20 cellular contexts compared by ENCODE assay signal in the genomic region with DNA sequence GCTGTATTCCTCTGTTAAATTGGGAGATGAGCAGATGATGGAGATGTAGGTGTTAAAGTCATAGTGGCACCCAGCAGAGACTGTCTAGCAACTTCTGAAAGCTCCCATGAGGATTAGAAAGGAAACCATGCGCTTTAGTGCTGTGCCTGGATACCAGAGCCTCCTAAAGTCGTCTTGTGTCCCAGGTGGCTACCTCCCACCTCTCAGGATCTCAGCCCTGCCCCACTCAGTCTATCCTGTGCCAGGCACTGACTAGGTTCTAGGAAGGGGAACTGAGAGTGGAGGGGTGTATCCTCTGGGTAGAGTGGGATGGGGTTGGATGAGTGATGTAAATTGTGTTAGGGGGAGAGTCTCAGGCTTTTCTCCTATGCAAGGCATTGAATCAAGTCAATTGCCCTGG.
DNase-seq lines count a peak whose midpoint lies in the region; TF ChIP-seq lines count a peak whose summit lies in the region.
"Had no signal": no experiment of that assay in that cellular context is flagged by ENCODE, and none has a peak within 500 bp of the region (broad histone marks: within the 10 kb centered on the region; RNA-seq: fewer than 3 reads in every experiment).

No MANE protein-coding gene starts in this region.

- H3K9ac ChIP-seq in H9 (ENCODE audit: extremely low read depth, insufficient read length, low read length) (no peak overlapping the region), colonic mucosa (ENCODE audit: low read depth in 2 of 2, low read length in 2 of 2) (peak overlapping the region; percentile 27 to 75)

- H3K4me2 ChIP-seq in H9 (ENCODE audit: insufficient read depth, insufficient read length, low read length) = no peak overlapping the region

- H3K79me1 ChIP-seq in H9 (ENCODE audit: insufficient read depth, low read depth, low read length, poor library complexity, severe bottlenecking) = no peaks in the 10 kb centered on the region

- no peaks in the 10 kb centered on the region for H3K27me3 Mint-ChIP-seq in H9 (ENCODE audit: low read depth)
- peaks cover 3% of the 10 kb centered on the region for H3K27me3 Mint-ChIP-seq in nephron progenitor cell (ENCODE audit: low read depth, poor library complexity)
- no peaks in the 10 kb centered on the region for H3K27me3 Mint-ChIP-seq in activated naive CD8-positive, alpha-beta T cell treated with anti-CD3 and anti-CD28 coated beads for 36 hours
- H3K27me3 Mint-ChIP-seq: progenitor cell of endocrine pancreas had no signal

- H3K36me3 Mint-ChIP-seq in H9 (ENCODE audit: insufficient read depth in 1 of 3, low read depth in 3 of 3) = peaks cover 10 to 14% (median 13%) of the 10 kb centered on the region in 3 experiments
- peaks cover 29% of the 10 kb centered on the region for H3K36me3 Mint-ChIP-seq in nephron progenitor cell (ENCODE audit: low read depth)
- H3K36me3 Mint-ChIP-seq in activated naive CD8-positive, alpha-beta T cell treated with anti-CD3 and anti-CD28 coated beads for 36 hours = no peaks in the 10 kb centered on the region
- H3K36me3 Mint-ChIP-seq: CD8-positive, alpha-beta memory T cell; natural killer cell treated with Interleukin-12 subunit alpha and Interleukin-12 subunit beta and Interleukin-15 and Interleukin-18, amount 100 ng/mL, for 72 hours had no signal

- H3K9me3 ChIP-seq in H9 (ENCODE audit: control insufficient read depth, low read depth, low read length) = no peaks in the 10 kb centered on the region
- no peaks in the 10 kb centered on the region for H3K9me3 ChIP-seq in colonic mucosa

- H3K23me2 ChIP-seq in H9 (ENCODE audit: insufficient read length, low read depth, low read length, poor library complexity, severe bottlenecking) = no peaks in the 10 kb centered on the region

- peak overlapping the region; percentile 61 for H3K27ac ChIP-seq in 22Rv1
- no peak overlapping the region for H3K27ac ChIP-seq in H9 (ENCODE audit: insufficient read length, low read depth, low read length)
- H3K27ac ChIP-seq in colonic mucosa = peak overlapping the region; percentile 82

- no CpG with 5 or more reads among the region's 2 CpGs for WGBS in H9 (ENCODE audit: extremely low coverage, insufficient read length, low lambda C conversion rate)
- WGBS in lower leg skin, 2 donors = 56 to 73% methylated on average over 2 of the region's 2 CpGs

- no peak overlapping the region for H3K4me3 Mint-ChIP-seq in H9
- no peak overlapping the region for H3K4me3 Mint-ChIP-seq in nephron progenitor cell
- H3K4me3 Mint-ChIP-seq in activated naive CD8-positive, alpha-beta T cell treated with anti-CD3 and anti-CD28 coated beads for 36 hours = no peak overlapping the region
- H3K4me3 Mint-ChIP-seq: CD8-positive, alpha-beta memory T cell; natural killer cell treated with Interleukin-12 subunit alpha and Interleukin-12 subunit beta and Interleukin-15 and Interleukin-18, amount 100 ng/mL, for 72 hours had no signal

- no peaks in the 10 kb centered on the region for H3K36me3 ChIP-seq in colonic mucosa

- H4K5ac ChIP-seq in H9 (ENCODE audit: insufficient read length, low read depth, low read length) = no peak overlapping the region

- no peak for TF ChIP-seq POLR2A in lower leg skin (IDR thresholded peaks at IDR 0.05)

- no peak overlapping the region for H3K23ac ChIP-seq in H9 (ENCODE audit: insufficient read length, low read depth, low read length)

- H3K27me3 ChIP-seq in H9 (ENCODE audit: insufficient read depth, low read length) (no peaks in the 10 kb centered on the region), colonic mucosa (no peaks in the 10 kb centered on the region)

- no peak overlapping the region for H3K4ac ChIP-seq in H9 (ENCODE audit: low read depth, low read length)

- no peak overlapping the region for H2BK5ac ChIP-seq in H9 (ENCODE audit: insufficient read length, low read length)

- no peaks in the 10 kb centered on the region for H3K79me2 ChIP-seq in H9 (ENCODE audit: insufficient read depth, low read length)

- no peak overlapping the region for H3K56ac ChIP-seq in H9 (ENCODE audit: insufficient read length, low read depth, low read length)

- DNase-seq in H9 (no peak), colonic mucosa (no peak), nephron progenitor cell (no peak), lower leg skin (ENCODE audit: low spot score in 2 of 2) (no peak), SHP77 (lab: John Stamatoyannopoulos, UW) (no peak)
- no peak for DNase-seq in stimulated activated naive CD4-positive, alpha-beta T cell treated with Interleukin-2 at 50 U/mL for 16 hours (lab: John Stamatoyannopoulos, UW)
- DNase-seq in activated naive CD8-positive, alpha-beta T cell treated with anti-CD3 and anti-CD28 coated beads for 36 hours = no peak
- DNase-seq: activated CD4-positive, alpha-beta T cell treated with anti-CD3 and anti-CD28 coated beads, Interleukin-2, amount 50 U/mL, for 4 hours; activated gamma-delta T cell treated with Interleukin-2 at 50 U/mL for 16 hours; amygdala; CD8-positive, alpha-beta memory T cell; KBM-7; mammary epithelial cell; NCI-H1092 treated with DMSO at 0.1 percent for 48 hours; NCI-H2107; NCI-H524; stimulated activated CD4-positive, alpha-beta T cell treated with anti-CD3 and anti-CD28 coated beads, Interleukin-4, amount 100 ng/mL, for 4 hours had no signal

- intact Hi-C loops in colonic mucosa (cut with DNase I) = no loop called here
- intact Hi-C loops in lower leg skin (cut with DNase I; ENCODE audit: low total_unique reads) = no loop called here

- H2BK120ac ChIP-seq in H9 (ENCODE audit: low read depth, low read length, poor library complexity, severe bottlenecking) = no peak overlapping the region

- H2BK15ac ChIP-seq in H9 (ENCODE audit: low read depth, low read length) = no peak overlapping the region

- no peak overlapping the region for H2AFZ ChIP-seq in H9 (ENCODE audit: low read length)

- H3K18ac ChIP-seq in H9 (ENCODE audit: insufficient read length, low read depth, low read length) = no peak overlapping the region

- TF ChIP-seq CTCF in 22Rv1 (IDR thresholded peaks at IDR 0.05) = no peak
- TF ChIP-seq CTCF in H9 (conservative IDR thresholded peaks at IDR 0.05) = no peak
- no peak for TF ChIP-seq CTCF in colonic mucosa (IDR thresholded peaks at IDR 0.05)
- TF ChIP-seq CTCF in nephron progenitor cell (IDR thresholded peaks at IDR 0.05) = no peak
- no peak for TF ChIP-seq CTCF in lower leg skin (IDR thresholded peaks at IDR 0.05)

- H3K4me1 ChIP-seq in H9 (ENCODE audit: insufficient read depth, low read length) (peaks cover 2% of the 10 kb centered on the region; the same call in 1 of the 2 replicates), colonic mucosa (peaks cover 13% of the 10 kb centered on the region)

- no peaks in the 10 kb centered on the region for H4K20me1 ChIP-seq in H9 (ENCODE audit: control insufficient read depth, insufficient read depth, insufficient read length)

- H3K4me3 ChIP-seq in colonic mucosa = no peak overlapping the region
- no peak overlapping the region for H3K4me3 ChIP-seq in lower leg skin (ENCODE audit: low read depth, poor library complexity, severe bottlenecking)

- H4K8ac ChIP-seq in H9 (replicated peaks; ENCODE audit: insufficient read length, low read depth, low read length) = no peak overlapping the region

- peak overlapping the region; percentile 42 to 65 (median 51); a peak in 3 of 7 replicates for H3K27ac Mint-ChIP-seq in H9
- peak overlapping the region; percentile 55 for H3K27ac Mint-ChIP-seq in nephron progenitor cell
- H3K27ac Mint-ChIP-seq in activated naive CD8-positive, alpha-beta T cell treated with anti-CD3 and anti-CD28 coated beads for 36 hours = no peak overlapping the region
- H3K27ac Mint-ChIP-seq: natural killer cell treated with Interleukin-12 subunit alpha and Interleukin-12 subunit beta and Interleukin-15 and Interleukin-18, amount 100 ng/mL, for 72 hours had no signal

- H3K9me3 Mint-ChIP-seq in H9 (peaks cover 6 to 7% of the 10 kb centered on the region in 2 experiments; a peak in 4 of 5 replicates), nephron progenitor cell (peaks cover 16% of the 10 kb centered on the region)
- no peaks in the 10 kb centered on the region for H3K9me3 Mint-ChIP-seq in activated naive CD8-positive, alpha-beta T cell treated with anti-CD3 and anti-CD28 coated beads for 36 hours
- H3K9me3 Mint-ChIP-seq: CD8-positive, alpha-beta memory T cell; natural killer cell treated with Interleukin-12 subunit alpha and Interleukin-12 subunit beta and Interleukin-15 and Interleukin-18, amount 100 ng/mL, for 72 hours had no signal

- H2AK5ac ChIP-seq in H9 (ENCODE audit: insufficient read length, low read length) = no peak overlapping the region

- H3K4me1 Mint-ChIP-seq in H9 (peaks cover 35 to 39% of the 10 kb centered on the region in 2 experiments), nephron progenitor cell (peaks cover 27% of the 10 kb centered on the region)
- H3K4me1 Mint-ChIP-seq in activated naive CD8-positive, alpha-beta T cell treated with anti-CD3 and anti-CD28 coated beads for 36 hours = no peaks in the 10 kb centered on the region
- H3K4me1 Mint-ChIP-seq: CD8-positive, alpha-beta memory T cell had no signal

- no peak overlapping the region for H2BK20ac ChIP-seq in H9 (ENCODE audit: low read depth, low read length, poor library complexity, severe bottlenecking)

- H3T11ph ChIP-seq in H9 (ENCODE audit: low read length) = no peak overlapping the region

- no peak overlapping the region for H2BK12ac ChIP-seq in H9 (ENCODE audit: insufficient read length, low read depth, low read length)

- H3K14ac ChIP-seq in H9 (ENCODE audit: insufficient read depth, low read length) = no peak overlapping the region

- H4K91ac ChIP-seq in H9 (ENCODE audit: insufficient read length, low read depth, low read length) = no peak overlapping the region
